Comparison of ENCODE assay signal across 19 cellular contexts in genomic region chr20:32056708-32057491, GRCh38. TPM values are rescaled to one million over a fixed set of nuclear protein-coding genes. Genes with fewer than 3 reads are reported as not detected.
"Had no signal": no experiment of that assay in that cellular context is flagged by ENCODE, and none has a peak within 500 bp of the region (broad histone marks: within the 10 kb centered on the region; RNA-seq: fewer than 3 reads in every experiment).

No MANE protein-coding gene starts in this region.

- H3K27ac ChIP-seq: breast epithelium, esophagus muscularis mucosa, pancreas, uterus had no signal

- H3K4me3 ChIP-seq: breast epithelium, esophagus muscularis mucosa, heart right ventricle, pancreas, uterus had no signal

- H3K9me3 ChIP-seq: breast epithelium, esophagus muscularis mucosa, heart right ventricle, pancreas, uterus had no signal

- H3K36me3 ChIP-seq: breast epithelium, esophagus muscularis mucosa, pancreas, uterus had no signal

- ATAC-seq: heart right ventricle; naive thymus-derived CD4-positive, alpha-beta T cell had no signal

- FAIRE-seq: astrocyte, pancreas had no signal

- DNase-seq: activated CD4-positive, alpha-beta T cell treated with anti-CD3 and anti-CD28 coated beads, Interleukin-2, amount 10 ng/mL, durations not matched to agents 24 days and 14 days; activated CD8-positive, alpha-beta memory T cell treated with anti-CD3 and anti-CD28 coated beads, Interleukin-2, amount 50 U/mL, for 4 hours; activated effector memory CD4-positive, alpha-beta T cell treated with Interleukin-2 at 50 U/mL for 16 hours; activated T-cell treated with anti-CD3 and anti-CD28 coated beads, Interleukin-2, amount 50 U/mL, for 48 hours; cerebellar nuclear complex; cortex of kidney; effector CD4-positive, alpha-beta T cell; heart right ventricle; mesendoderm; naive thymus-derived CD4-positive, alpha-beta T cell; pancreas; stimulated activated naive CD4-positive, alpha-beta T cell; T1000; uterus had no signal

- H3K4me1 ChIP-seq: breast epithelium had no signal

RNA-seq across cellular contexts. Expression of gene HCK, which starts 4.9 kb away (rescaled TPM):
- total RNA-seq: activated CD4-positive, alpha-beta T cell treated with anti-CD3 and anti-CD28 coated beads, Interleukin-2, amount 10 ng/mL, durations not matched to agents 24 days and 14 days had no signal

RNA-seq across cellular contexts. Expression of gene CCM2L, which starts 46.7 kb away (rescaled TPM):
- total RNA-seq: activated CD4-positive, alpha-beta T cell treated with anti-CD3 and anti-CD28 coated beads, Interleukin-2, amount 10 ng/mL, durations not matched to agents 24 days and 14 days; kidney epithelial cell; naive thymus-derived CD4-positive, alpha-beta T cell; T-helper 1 cell treated with Interleukin-12 subunit alpha and Interleukin-12 subunit beta and Interleukin-4 antibody, amounts not matched to agents 30 ng/mL and 1 ng/mL, for 36 hours had no signal
- polyA plus RNA-seq: naive thymus-derived CD4-positive, alpha-beta T cell had no signal
